ENCODE assay signal across 23 cellular contexts in the genomic region with DNA sequence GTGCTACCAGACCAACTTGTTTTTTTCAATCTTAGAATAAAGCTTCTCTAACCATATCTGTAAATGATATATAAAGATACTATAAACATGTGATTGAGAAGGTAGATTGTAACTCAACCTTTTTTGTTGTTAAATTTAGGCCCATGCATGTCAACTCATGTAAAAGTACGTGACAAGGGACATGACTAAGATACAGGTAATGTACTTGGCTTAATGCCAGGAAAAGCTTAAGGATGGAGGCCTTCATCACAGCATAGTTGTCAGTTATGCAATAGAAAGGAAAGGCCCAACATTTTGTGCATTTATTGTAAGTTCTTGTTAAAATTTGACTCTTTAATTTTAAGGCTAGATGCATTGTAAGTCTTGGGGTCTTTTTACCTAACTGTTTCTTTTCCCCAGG.
DNase-seq lines count a peak whose midpoint lies in the region; ATAC-seq and TF ChIP-seq lines count a peak whose summit lies in the region.
"Had no signal": no experiment of that assay in that cellular context is flagged by ENCODE, and none has a peak within 500 bp of the region (broad histone marks: within the 10 kb centered on the region; RNA-seq: fewer than 3 reads in every experiment).

No MANE protein-coding gene starts in this region.

- no peaks in the 10 kb centered on the region for H3K36me3 ChIP-seq in OCI-LY7 (ENCODE audit: insufficient read depth, low read length)
- H3K36me3 ChIP-seq: BLaER1 treated with 17β-estradiol and CSF1 and Interleukin-3, amounts not matched to agents 10 nM and 100 nM; upper lobe of left lung had no signal

- no peaks in the 10 kb centered on the region for H3K9me3 Mint-ChIP-seq in activated T-helper 1 cell treated with anti-CD3 and anti-CD28 coated beads, Interleukin-12 subunit alpha, Interleukin-12 subunit beta, Interleukin-2, Interleukin-4 antibody, amounts not matched to agents 30 ng/mL and 10 ng/mL and 1 ng/mL, durations not matched to agents 14 hours and 24 hours and 36 hours
- H3K9me3 Mint-ChIP-seq in CD4-positive, alpha-beta T cell = peaks cover 3% of the 10 kb centered on the region
- H3K9me3 Mint-ChIP-seq: activated CD4-positive, alpha-beta memory T cell treated with anti-CD3 and anti-CD28 coated beads, Interleukin-2, amount 10 ng/mL, durations not matched to agents 7 days and 5 days; activated naive CD4-positive, alpha-beta T cell treated with anti-CD3 and anti-CD28 coated beads, Interleukin-2, amount 10 ng/mL, durations not matched to agents 7 days and 5 days; immature natural killer cell had no signal

- ATAC-seq in CD4-positive, alpha-beta T cell (ENCODE audit: poor library complexity) = no peak
- ATAC-seq: left lobe of liver; stimulated activated naive B cell treated with anti-CD40 and anti-IgM and Interleukin-4, amounts not matched to agents 10 μg/mL and 1 μg/mL and 100 μg/mL, for 72 hours had no signal

- no peaks in the 10 kb centered on the region for H3K4me1 Mint-ChIP-seq in activated T-helper 1 cell treated with anti-CD3 and anti-CD28 coated beads, Interleukin-12 subunit alpha, Interleukin-12 subunit beta, Interleukin-2, Interleukin-4 antibody, amounts not matched to agents 30 ng/mL and 10 ng/mL and 1 ng/mL, durations not matched to agents 14 hours and 24 hours and 36 hours (ENCODE audit: low read depth)
- no peaks in the 10 kb centered on the region for H3K4me1 Mint-ChIP-seq in CD4-positive, alpha-beta T cell (ENCODE audit: low read depth)
- H3K4me1 Mint-ChIP-seq: activated CD4-positive, alpha-beta memory T cell treated with anti-CD3 and anti-CD28 coated beads, Interleukin-2, amount 10 ng/mL, durations not matched to agents 7 days and 5 days; activated naive CD4-positive, alpha-beta T cell treated with anti-CD3 and anti-CD28 coated beads, Interleukin-2, amount 10 ng/mL, durations not matched to agents 7 days and 5 days; stimulated activated naive B cell treated with anti-CD40 and anti-IgM and Interleukin-4, amounts not matched to agents 10 μg/mL and 1 μg/mL and 100 μg/mL, for 72 hours had no signal

- H3K4me1 ChIP-seq in OCI-LY7 (ENCODE audit: insufficient read depth, low read length, poor library complexity, severe bottlenecking) = no peaks in the 10 kb centered on the region
- H3K4me1 ChIP-seq: BLaER1 treated with 17β-estradiol and CSF1 and Interleukin-3, amounts not matched to agents 10 nM and 100 nM; upper lobe of left lung had no signal

- no peaks in the 10 kb centered on the region for H3K27me3 ChIP-seq in CD4-positive, alpha-beta T cell (ENCODE audit: control insufficient read depth, insufficient read depth, low read length)
- H3K27me3 ChIP-seq: BLaER1 treated with 17β-estradiol and CSF1 and Interleukin-3, amounts not matched to agents 10 nM and 100 nM; upper lobe of left lung had no signal

- H3K4me3 ChIP-seq in epithelial cell of esophagus (ENCODE audit: low read length) = no peak overlapping the region
- no peak overlapping the region for H3K4me3 ChIP-seq in OCI-LY7 (ENCODE audit: low read depth, low read length, poor library complexity, severe bottlenecking)
- H3K4me3 ChIP-seq: BLaER1 treated with 17β-estradiol and CSF1 and Interleukin-3, amounts not matched to agents 10 nM and 100 nM; skin epidermis; upper lobe of left lung had no signal

- CTCF ChIA-PET in OCI-LY7 (lab: Charles Lee; ENCODE audit: unreplicated experiment) = no interaction called here
- CTCF ChIA-PET in CD4-positive, alpha-beta T cell (lab: Charles Lee) = no interaction called here

- TF ChIP-seq CTCF in epithelial cell of esophagus (IDR thresholded peaks at IDR 0.05; ENCODE audit: insufficient read depth, low read depth, low read length, missing control alignments) (no peak), OCI-LY7 (conservative IDR thresholded peaks at IDR 0.05; ENCODE audit: low read length) (no peak)
- TF ChIP-seq CTCF in CD4-positive, alpha-beta T cell (IDR thresholded peaks at IDR 0.05) = no peak

- H4K20me1 ChIP-seq in OCI-LY7 (ENCODE audit: insufficient read depth, low read length) = no peaks in the 10 kb centered on the region
- H4K20me1 ChIP-seq: BLaER1 treated with 17β-estradiol and CSF1 and Interleukin-3, amounts not matched to agents 10 nM and 100 nM had no signal

- intact Hi-C loops in OCI-LY7 (cut with micrococcal nuclease; ENCODE audit: unreplicated experiment) = no loop called here
- intact Hi-C loops in activated T-helper 1 cell treated with anti-CD3 and anti-CD28 coated beads, Interleukin-12 subunit alpha, Interleukin-12 subunit beta, Interleukin-2, Interleukin-4 antibody, amounts not matched to agents 30 ng/mL and 10 ng/mL and 1 ng/mL, durations not matched to agents 14 hours and 24 hours and 36 hours (cut with micrococcal nuclease) = no loop called here
- intact Hi-C loops in CD4-positive, alpha-beta T cell (cut with DNase I, micrococcal nuclease) = no loop called here

- no peaks in the 10 kb centered on the region for H3K9me3 ChIP-seq in OCI-LY7 (ENCODE audit: low read length)
- no peaks in the 10 kb centered on the region for H3K9me3 ChIP-seq in CD4-positive, alpha-beta T cell (ENCODE audit: control insufficient read depth, low read length)
- H3K9me3 ChIP-seq: BLaER1 treated with 17β-estradiol and CSF1 and Interleukin-3, amounts not matched to agents 10 nM and 100 nM; upper lobe of left lung had no signal

- no peaks in the 10 kb centered on the region for H3K79me2 ChIP-seq in OCI-LY7 (ENCODE audit: insufficient read depth, low read depth, low read length)

- no peaks in the 10 kb centered on the region for H3K27me3 Mint-ChIP-seq in activated T-helper 1 cell treated with anti-CD3 and anti-CD28 coated beads, Interleukin-12 subunit alpha, Interleukin-12 subunit beta, Interleukin-2, Interleukin-4 antibody, amounts not matched to agents 30 ng/mL and 10 ng/mL and 1 ng/mL, durations not matched to agents 14 hours and 24 hours and 36 hours (ENCODE audit: insufficient read depth)
- no peaks in the 10 kb centered on the region for H3K27me3 Mint-ChIP-seq in CD4-positive, alpha-beta T cell
- H3K27me3 Mint-ChIP-seq: activated CD4-positive, alpha-beta memory T cell treated with anti-CD3 and anti-CD28 coated beads, Interleukin-2, amount 10 ng/mL, durations not matched to agents 7 days and 5 days; activated naive CD4-positive, alpha-beta T cell treated with anti-CD3 and anti-CD28 coated beads, Interleukin-2, amount 10 ng/mL, durations not matched to agents 7 days and 5 days; stimulated activated naive B cell treated with anti-CD40 and anti-IgM and Interleukin-4, amounts not matched to agents 10 μg/mL and 1 μg/mL and 100 μg/mL, for 72 hours had no signal

- DNase-seq in DMS53 (lab: John Stamatoyannopoulos, UW) (peak; percentile 24), ELR (ENCODE audit: low read depth) (peak; percentile 14), NCI-H69 (lab: John Stamatoyannopoulos, UW) (peak; percentile 13), epithelial cell of esophagus (ENCODE audit: low read depth) (peak; percentile 93), OCI-LY7 (ENCODE audit: low spot score) (no peak)
- DNase-seq in activated T-helper 1 cell treated with anti-CD3 and anti-CD28 coated beads, Interleukin-12 subunit alpha, Interleukin-12 subunit beta, Interleukin-2, Interleukin-4 antibody, amounts not matched to agents 30 ng/mL and 10 ng/mL and 1 ng/mL, durations not matched to agents 14 hours and 24 hours and 36 hours (ENCODE audit: low spot score) = no peak
- no peak for DNase-seq in CD4-positive, alpha-beta T cell
- DNase-seq: activated CD4-positive, alpha-beta memory T cell treated with anti-CD3 and anti-CD28 coated beads, Interleukin-2, amount 10 ng/mL, durations not matched to agents 7 days and 5 days; activated CD8-positive, alpha-beta memory T cell treated with anti-CD3 and anti-CD28 coated beads, Interleukin-2, amount 50 U/mL, for 4 hours; activated naive CD4-positive, alpha-beta T cell treated with anti-CD3 and anti-CD28 coated beads, Interleukin-2, amount 10 ng/mL, durations not matched to agents 7 days and 5 days; DMS79 treated with DMSO at 0.1 percent for 48 hours; GF-D8; immature natural killer cell; mesenchymal stem cell; NCI-H1417; NCI-H2029 treated with DMSO at 0.1 percent for 48 hours; NCI-H446 treated with DMSO at 0.1 percent for 48 hours; SHP77; stimulated activated naive B cell treated with anti-CD40 and anti-IgM and Interleukin-4, amounts not matched to agents 10 μg/mL and 1 μg/mL and 100 μg/mL, for 72 hours; upper lobe of left lung had no signal

- peaks cover 1% of the 10 kb centered on the region for H3K36me3 Mint-ChIP-seq in activated T-helper 1 cell treated with anti-CD3 and anti-CD28 coated beads, Interleukin-12 subunit alpha, Interleukin-12 subunit beta, Interleukin-2, Interleukin-4 antibody, amounts not matched to agents 30 ng/mL and 10 ng/mL and 1 ng/mL, durations not matched to agents 14 hours and 24 hours and 36 hours (ENCODE audit: low read depth)
- peaks cover 6% of the 10 kb centered on the region for H3K36me3 Mint-ChIP-seq in CD4-positive, alpha-beta T cell (ENCODE audit: low read depth)
- H3K36me3 Mint-ChIP-seq: activated naive CD4-positive, alpha-beta T cell treated with anti-CD3 and anti-CD28 coated beads, Interleukin-2, amount 10 ng/mL, durations not matched to agents 7 days and 5 days; stimulated activated naive B cell treated with anti-CD40 and anti-IgM and Interleukin-4, amounts not matched to agents 10 μg/mL and 1 μg/mL and 100 μg/mL, for 72 hours had no signal

- BruUV-seq in OCI-LY7 (replicated peaks; lab: Mats Ljungman, UMichigan) = no TSS peak

- H3K27ac ChIP-seq in OCI-LY7 (ENCODE audit: low read depth, low read length, poor library complexity, severe bottlenecking) = no peak overlapping the region
- H3K27ac ChIP-seq in CD4-positive, alpha-beta T cell (ENCODE audit: low read depth, low read length) = no peak overlapping the region
- H3K27ac ChIP-seq: BLaER1 treated with 17β-estradiol and CSF1 and Interleukin-3, amounts not matched to agents 10 nM and 100 nM; skin epidermis; upper lobe of left lung had no signal

- no peak overlapping the region for H3K4me2 ChIP-seq in OCI-LY7 (ENCODE audit: low read length)
- H3K4me2 ChIP-seq: BLaER1 treated with 17β-estradiol and CSF1 and Interleukin-3, amounts not matched to agents 10 nM and 100 nM had no signal

- H3K27ac Mint-ChIP-seq in activated T-helper 1 cell treated with anti-CD3 and anti-CD28 coated beads, Interleukin-12 subunit alpha, Interleukin-12 subunit beta, Interleukin-2, Interleukin-4 antibody, amounts not matched to agents 30 ng/mL and 10 ng/mL and 1 ng/mL, durations not matched to agents 14 hours and 24 hours and 36 hours = no peak overlapping the region
- H3K27ac Mint-ChIP-seq in CD4-positive, alpha-beta T cell = no peak overlapping the region
- H3K27ac Mint-ChIP-seq: activated CD4-positive, alpha-beta memory T cell treated with anti-CD3 and anti-CD28 coated beads, Interleukin-2, amount 10 ng/mL, durations not matched to agents 7 days and 5 days; activated naive CD4-positive, alpha-beta T cell treated with anti-CD3 and anti-CD28 coated beads, Interleukin-2, amount 10 ng/mL, durations not matched to agents 7 days and 5 days; immature natural killer cell; stimulated activated naive B cell treated with anti-CD40 and anti-IgM and Interleukin-4, amounts not matched to agents 10 μg/mL and 1 μg/mL and 100 μg/mL, for 72 hours had no signal

- no peaks in the 10 kb centered on the region for H3K9me2 ChIP-seq in OCI-LY7 (ENCODE audit: insufficient read depth, low read length)

- no peak overlapping the region for H3K4me3 Mint-ChIP-seq in activated T-helper 1 cell treated with anti-CD3 and anti-CD28 coated beads, Interleukin-12 subunit alpha, Interleukin-12 subunit beta, Interleukin-2, Interleukin-4 antibody, amounts not matched to agents 30 ng/mL and 10 ng/mL and 1 ng/mL, durations not matched to agents 14 hours and 24 hours and 36 hours
- no peak overlapping the region for H3K4me3 Mint-ChIP-seq in CD4-positive, alpha-beta T cell
- H3K4me3 Mint-ChIP-seq: activated CD4-positive, alpha-beta memory T cell treated with anti-CD3 and anti-CD28 coated beads, Interleukin-2, amount 10 ng/mL, durations not matched to agents 7 days and 5 days; activated naive CD4-positive, alpha-beta T cell treated with anti-CD3 and anti-CD28 coated beads, Interleukin-2, amount 10 ng/mL, durations not matched to agents 7 days and 5 days; immature natural killer cell; stimulated activated naive B cell treated with anti-CD40 and anti-IgM and Interleukin-4, amounts not matched to agents 10 μg/mL and 1 μg/mL and 100 μg/mL, for 72 hours had no signal

- POLR2A ChIA-PET in OCI-LY7 (lab: Charles Lee) = interaction anchor here (0.7 kb wide), 1 partner anchor 14 kb away, joined by 3 read pairs; no protein-coding TSS in a partner anchor
- POLR2A ChIA-PET in CD4-positive, alpha-beta T cell (lab: Charles Lee) = no interaction called here

- no peak overlapping the region for H2AFZ ChIP-seq in OCI-LY7 (ENCODE audit: low read length)

Comparison
In these comparisons a context has a peak if more than half of its experiments do, and no peak if none do; other contexts are left out.
1. DNase-seq: peak in DMS53 (single experiment), ELR (single experiment), NCI-H69 (single experiment) and epithelial cell of esophagus (single experiment); none in OCI-LY7 (single experiment), activated T-helper 1 cell treated with anti-CD3 and anti-CD28 coated beads, Interleukin-12 subunit alpha, Interleukin-12 subunit beta, Interleukin-2, Interleukin-4 antibody, amounts not matched to agents 30 ng/mL and 10 ng/mL and 1 ng/mL, durations not matched to agents 14 hours and 24 hours and 36 hours (single experiment) and CD4-positive, alpha-beta T cell (0 of 10).